Comparison of ENCODE assay signal across 8 cellular contexts in the genomic region with DNA sequence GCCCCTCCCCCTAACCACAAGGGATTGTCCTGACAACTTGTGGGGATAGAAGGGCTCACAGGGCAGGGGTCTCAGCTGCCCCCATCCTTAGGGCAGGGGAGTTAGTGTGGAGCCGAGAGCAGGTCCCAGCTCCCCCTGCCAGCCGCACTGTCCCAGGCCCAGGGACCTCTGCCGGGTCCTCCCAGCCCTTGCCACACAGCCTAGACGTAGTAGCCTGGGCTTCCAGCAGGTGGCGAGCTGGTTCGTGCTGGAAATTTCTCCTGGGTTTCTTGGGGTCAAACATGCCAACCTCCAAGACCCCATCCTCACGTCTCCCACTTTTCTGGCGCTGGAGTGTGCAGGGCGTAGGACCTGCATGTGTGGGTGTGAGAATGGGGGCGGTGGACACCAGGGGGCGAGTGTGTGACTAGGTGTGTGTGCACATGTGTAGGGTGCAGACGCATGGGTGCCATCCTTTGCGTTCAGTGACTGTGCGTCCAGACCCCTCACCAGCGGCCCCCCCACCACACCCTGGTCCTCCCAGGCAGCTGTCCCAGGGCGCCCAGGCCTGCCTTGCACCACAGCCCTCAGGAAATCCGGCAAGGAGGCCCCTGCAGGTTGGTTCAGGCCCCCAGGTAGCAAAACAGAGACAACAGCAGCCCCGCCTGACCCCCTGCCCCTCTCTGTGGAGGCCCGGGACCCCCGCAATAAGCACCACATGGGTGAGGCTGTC. TPM values are rescaled to one million over a fixed set of nuclear protein-coding genes. Genes with fewer than 3 reads are reported as not detected.
DNase-seq lines count a peak whose midpoint lies in the region; ATAC-seq and TF ChIP-seq lines count a peak whose summit lies in the region.

No MANE protein-coding gene starts in this region.

- no peak overlapping the region for H3K4ac ChIP-seq in neuronal stem cell (ENCODE audit: low read length)

- CTCF ChIA-PET in HCT116 (lab: Charles Lee) (interaction anchor here (0.7 to 1.3 kb wide), 6 partner anchors 8 to 275 kb away, joined by 3 to 6 read pairs (median 4); partner anchors contain the start of gene SULT1A2), WTC11 (lab: Charles Lee) (interaction anchor here (0.6 to 2.0 kb wide), 27 partner anchors 8 to 301 kb away, joined by 3 to 27 read pairs (median 5); partner anchors contain the start of gene SBK1)

- H3K23ac ChIP-seq in neuronal stem cell (ENCODE audit: low read depth, low read length, poor library complexity) = peak overlapping the region; percentile 65

- no peaks in the 10 kb centered on the region for H3K9me2 ChIP-seq in HCT116 (ENCODE audit: insufficient read depth)

- peaks cover 0 to 4% of the 10 kb centered on the region in 2 experiments; a peak in 1 of 4 replicates for H3K36me3 ChIP-seq in HCT116 (ENCODE audit: control insufficient read depth in 1 of 2, insufficient read depth in 2 of 2, low read length in 2 of 2)
- peaks cover 19 to 42% of the 10 kb centered on the region in 2 donors for H3K36me3 ChIP-seq in neuronal stem cell (replicated peaks in 1 of 2; ENCODE audit: control insufficient read depth in 2 of 2, insufficient read depth in 2 of 2, low read length in 2 of 2)

- H2BK5ac ChIP-seq in neuronal stem cell (ENCODE audit: low read length) = peak overlapping the region; percentile 22

- in situ Hi-C loops in G401 (cut with HindIII; ENCODE audit: low sequenced_read_pairs) = no loop called here

- H3K27ac ChIP-seq in HCT116 (ENCODE audit: low read depth, low read length) (no peak overlapping the region), neuronal stem cell (replicated peaks; ENCODE audit: low read length) (no peak overlapping the region)

- peak; percentile 2 to 5 for DNase-seq in AML-193 (lab: John Stamatoyannopoulos, UW)
- DNase-seq in HCT116 (ENCODE audit: low read depth, low spot score) = peak; percentile 12
- peak; percentile 79 for DNase-seq in WTC11 (ENCODE audit: low spot score)
- peak; percentile 74 for DNase-seq in endothelial cell (ENCODE audit: low spot score)
- DNase-seq in neuronal stem cell (ENCODE audit: low spot score) = no peak
- DNase-seq in G401 (ENCODE audit: low spot score) = no peak

- H2BK12ac ChIP-seq in neuronal stem cell (ENCODE audit: low read length) = no peak overlapping the region

- TF ChIP-seq CTCF in HCT116 (IDR thresholded peaks at IDR 0.05 in 2 of 3, conservative IDR thresholded peaks at IDR 0.05 in 1 of 3; ENCODE audit: borderline replicate concordance in 1 of 3, insufficient read depth in 1 of 3, low read depth in 2 of 3, low read length in 2 of 3) (peak; percentile 41 to 91 (median 83); a peak in 5 of 6 replicates), WTC11 (IDR thresholded peaks at IDR 0.05) (peak; percentile 82), endothelial cell (IDR thresholded peaks at IDR 0.05; ENCODE audit: unreplicated experiment) (peak; percentile 74)

- H2AK5ac ChIP-seq in neuronal stem cell (ENCODE audit: low read depth, low read length) = peak overlapping the region; percentile 52

- no peak overlapping the region for H3K4me2 ChIP-seq in HCT116 (ENCODE audit: low read length)
- no peak overlapping the region for H3K4me2 ChIP-seq in neuronal stem cell (ENCODE audit: insufficient read depth, low read length, poor library complexity, severe bottlenecking)

- H2AFZ ChIP-seq in HCT116 (ENCODE audit: low read depth, low read length, poor library complexity, severe bottlenecking) (no peak overlapping the region), neuronal stem cell (ENCODE audit: low read length) (no peak overlapping the region)

- no peak overlapping the region for H2BK120ac ChIP-seq in neuronal stem cell (ENCODE audit: low read depth, low read length)

- H3K4me1 ChIP-seq in HCT116 (ENCODE audit: control insufficient read depth in 1 of 2, insufficient read depth in 2 of 2, low read length in 2 of 2) (peaks cover 0 to 3% of the 10 kb centered on the region in 2 experiments; a peak in 1 of 4 replicates), neuronal stem cell (ENCODE audit: control insufficient read depth in 2 of 2, insufficient read depth in 1 of 2, low read depth in 1 of 2, low read length in 2 of 2) (no peaks in the 10 kb centered on the region)

- peak; percentile 59 for TF ChIP-seq RAD21 in HCT116 (IDR thresholded peaks at IDR 0.05; ENCODE audit: low read depth)

- RAD21 ChIA-PET in HCT116 (lab: Charles Lee; ENCODE audit: low non-redundant PET in 1 of 2, low total read pairs in 2 of 2, uncharacterized antibody in 2 of 2, unreplicated experiment in 2 of 2) = interaction anchor here in 1 of 2 experiments (1.0 kb wide), 1 partner anchor 626 kb away, joined by 3 read pairs; no protein-coding TSS in a partner anchor

- no peak overlapping the region for H3K18ac ChIP-seq in neuronal stem cell (ENCODE audit: low read length)

- H3K9me3 Mint-ChIP-seq in WTC11 = no peaks in the 10 kb centered on the region
- H3K9me3 Mint-ChIP-seq in endothelial cell (ENCODE audit: unreplicated experiment) = no peaks in the 10 kb centered on the region

- H3K9me3 ChIP-seq in HCT116 (ENCODE audit: control insufficient read depth in 1 of 2, insufficient read depth in 1 of 2, low read depth in 1 of 2, low read length in 2 of 2) (no peaks in the 10 kb centered on the region), neuronal stem cell (replicated peaks in 1 of 2; ENCODE audit: control insufficient read depth in 2 of 2, insufficient read depth in 1 of 2, low read depth in 1 of 2, low read length in 2 of 2) (no peaks in the 10 kb centered on the region)

- no peak for TF ChIP-seq POLR2A in HCT116 (IDR thresholded peaks at IDR 0.05; ENCODE audit: borderline replicate concordance, extremely low read depth, insufficient read depth, insufficient read length)

- no peak overlapping the region for H4K8ac ChIP-seq in neuronal stem cell (ENCODE audit: low read depth, low read length)

- intact Hi-C loops in HCT116 (cut with micrococcal nuclease) = loop anchor here (5.0 kb wide), 1 partner anchor 225 kb away; no protein-coding TSS in a partner anchor

- peak; percentile 85 for ATAC-seq in HCT116
- peak; percentile 79 for ATAC-seq in WTC11
- ATAC-seq in GM21786 (IDR thresholded peaks at IDR 0.05; ENCODE audit: unreplicated experiment) = no peak
- ATAC-seq in HG02763 (IDR thresholded peaks at IDR 0.05; ENCODE audit: unreplicated experiment) = no peak

- no peaks in the 10 kb centered on the region for H3K79me2 ChIP-seq in HCT116 (ENCODE audit: insufficient read depth, low read length)

- no peak overlapping the region for H3K14ac ChIP-seq in neuronal stem cell (ENCODE audit: low read length)

- H4K20me1 ChIP-seq in HCT116 (ENCODE audit: insufficient read depth) = no peaks in the 10 kb centered on the region

- H3K4me3 ChIP-seq in HCT116 (replicated peaks in 1 of 2; ENCODE audit: low read depth in 1 of 2, low read length in 2 of 2) = no peak overlapping the region
- H3K4me3 ChIP-seq in neuronal stem cell (ENCODE audit: low read length in 2 of 2) = no peak overlapping the region

- peaks cover 13% of the 10 kb centered on the region for H3K79me1 ChIP-seq in neuronal stem cell (ENCODE audit: low read depth, low read length)

- no peaks in the 10 kb centered on the region for H3K27me3 Mint-ChIP-seq in WTC11 (ENCODE audit: low read depth)
- H3K27me3 Mint-ChIP-seq in endothelial cell (ENCODE audit: unreplicated experiment) = peaks cover 3% of the 10 kb centered on the region

- H3K4me1 Mint-ChIP-seq in WTC11 (no peaks in the 10 kb centered on the region; the same call in 1 of the 2 replicates), endothelial cell (ENCODE audit: unreplicated experiment) (no peaks in the 10 kb centered on the region)

- H3K4me3 Mint-ChIP-seq in WTC11 (no peak overlapping the region), endothelial cell (ENCODE audit: unreplicated experiment) (no peak overlapping the region)

- BruUV-seq in HCT116 (replicated peaks; lab: Mats Ljungman, UMichigan) = no TSS peak

- H2BK15ac ChIP-seq in neuronal stem cell (ENCODE audit: low read length) = no peak overlapping the region

- POLR2A ChIA-PET in HCT116 (lab: Charles Lee) (no interaction called here), WTC11 (lab: Charles Lee) (no interaction called here)

- H3K36me3 Mint-ChIP-seq in WTC11 (peaks cover 15% of the 10 kb centered on the region; the same call in 1 of the 2 replicates), endothelial cell (ENCODE audit: low read depth, unreplicated experiment) (peaks cover 10% of the 10 kb centered on the region)

- H3K27ac Mint-ChIP-seq in WTC11 (no peak overlapping the region), endothelial cell (ENCODE audit: unreplicated experiment) (no peak overlapping the region)

- H3K27me3 ChIP-seq in HCT116 (ENCODE audit: insufficient read depth, low read length) (no peaks in the 10 kb centered on the region), neuronal stem cell (ENCODE audit: control insufficient read depth in 3 of 3, insufficient read depth in 3 of 3, low read depth in 1 of 3, low read length in 3 of 3) (no peaks in the 10 kb centered on the region)

- H3K9ac ChIP-seq in HCT116 (ENCODE audit: low read length) = no peak overlapping the region
- no peak overlapping the region for H3K9ac ChIP-seq in neuronal stem cell (ENCODE audit: low read depth, low read length, poor library complexity)

- WGBS in neuronal stem cell (ENCODE audit: extremely low coverage in 2 of 2, insufficient read length in 2 of 2, insufficient replicate concordance in 1 of 2), 2 donors = no CpG with 5 or more reads among the region's 20 CpGs

- H4K91ac ChIP-seq in neuronal stem cell (ENCODE audit: low read depth, low read length, poor library complexity) = no peak overlapping the region

TF ChIP-seq in HCT116, 20 proteins besides CTCF, POLR2A, EP300 and RAD21 (continues in another document):
- no peak for TF ChIP-seq SRF (IDR thresholded peaks at IDR 0.05; ENCODE audit: low read depth)
- TF ChIP-seq ZNF274 (IDR thresholded peaks at IDR 0.05; ENCODE audit: low read depth, low read length) = no peak
- no peak for TF ChIP-seq YY1 (IDR thresholded peaks at IDR 0.05; ENCODE audit: extremely low read depth, insufficient replicate concordance, low read depth, low read length)

TF ChIP-seq in WTC11, 78 proteins besides CTCF, POLR2A, EP300 and RAD21 (continues in another document):
- TF ChIP-seq NR3C1 (CRISPR knock-in tag; conservative IDR thresholded peaks at IDR 0.05; ENCODE audit: low read depth) = no peak

RNA-seq across cellular contexts. Expression of gene SBK1, which starts 29.5 kb away (rescaled TPM):
- total RNA-seq in HCT116 (2021; ENCODE audit: unreplicated experiment) (19.2 TPM), WTC11 (2021) (79.4 to 85.7 TPM (median 82.6 TPM) in 3 replicates), endothelial cell (ENCODE audit: unreplicated experiment) (22.9 TPM)
- polyA plus RNA-seq in HCT116 (2012) = 11.2 and 12.6 TPM in 2 replicates
- 49.6 TPM for polyA plus RNA-seq in neuronal stem cell (2013, experiment 1 of 2)
- 50.1 TPM for polyA plus RNA-seq in neuronal stem cell (2013, experiment 2 of 2)
- total RNA-seq in G401 (2014; rRNA removed; shearing (Covaris generic)) = 3.4 and 4.7 TPM in 2 replicates

RNA-seq across cellular contexts. Expression of gene NPIPB6, which starts 41.5 kb away (rescaled TPM):
- total RNA-seq in HCT116 (2021; ENCODE audit: unreplicated experiment) (2.1 TPM), WTC11 (2021) (0.83 to 2.6 TPM (median 2.5 TPM) in 3 replicates), endothelial cell (ENCODE audit: unreplicated experiment) (1.5 TPM)
- 0.95 and 1.1 TPM in 2 replicates for polyA plus RNA-seq in HCT116 (2012)
- polyA plus RNA-seq in neuronal stem cell (2013, experiment 1 of 2) = 1.5 TPM
- polyA plus RNA-seq in neuronal stem cell (2013, experiment 2 of 2) = 1.1 TPM
- 1.4 TPM in 1 of 2 replicates, not detected in the other for total RNA-seq in G401 (2014; rRNA removed; shearing (Covaris generic))

Comparison
In these comparisons a context has a peak if more than half of its experiments do, and no peak if none do; other contexts are left out.
1. DNase-seq: peak in AML-193 (2 of 2), HCT116 (single experiment), WTC11 (single experiment) and endothelial cell (single experiment); none in neuronal stem cell (single experiment) and G401 (single experiment).
2. ATAC-seq: peak in HCT116 (single experiment) and WTC11 (single experiment); none in GM21786 (single experiment) and HG02763 (single experiment).
3. Peak in every context shown above with its lines, with median percentiles within 50 percentile points of each other: CTCF ChIP-seq.